Comparison of ENCODE assay signal across 8 cellular contexts in genomic region chr7:7761340-7761973, GRCh38. TPM values are rescaled to one million over a fixed set of nuclear protein-coding genes. Genes with fewer than 3 reads are reported as not detected.
A peak's percentile ranks its signal among the peaks of the same experiment; 100 is the strongest.
DNase-seq lines count a peak whose midpoint lies in the region; ATAC-seq and TF ChIP-seq lines count a peak whose summit lies in the region.

No MANE protein-coding gene starts in this region.

- no peaks in the 10 kb centered on the region for H3F3A ChIP-seq in OCI-LY1 (ENCODE audit: insufficient read depth, low read length)

- intact Hi-C loops in colonic mucosa (cut with DNase I) = loop anchor here (5.0 kb wide), 1 partner anchor 79 kb away; no protein-coding TSS in a partner anchor
- intact Hi-C loops in mucosa of descending colon (cut with DNase I, micrococcal nuclease) = loop anchor here (5.0 to 10.0 kb wide), 2 partner anchors 77 to 79 kb away; no protein-coding TSS in a partner anchor

- H3K27ac ChIP-seq in OCI-LY1 (ENCODE audit: low read depth, low read length, poor library complexity, severe bottlenecking) (peak overlapping the region; percentile 70), colonic mucosa (peak overlapping the region; percentile 60)

- H3K4me3 ChIP-seq in OCI-LY1 (ENCODE audit: low read depth, low read length, poor library complexity, severe bottlenecking) (peak overlapping the region; percentile 60), colonic mucosa (peak overlapping the region; percentile 32), mucosa of descending colon (no peak overlapping the region)

- TF ChIP-seq CTCF in OCI-LY1 (IDR thresholded peaks at IDR 0.05; ENCODE audit: low read length) (peak; percentile 54), colonic mucosa (IDR thresholded peaks at IDR 0.05) (no peak), mucosa of descending colon (IDR thresholded peaks at IDR 0.05) (no peak)

- peak overlapping the region; percentile 22 for H2AFZ ChIP-seq in OCI-LY1 (ENCODE audit: low read length)

- H3K9me2 ChIP-seq in OCI-LY1 (ENCODE audit: low read depth, low read length) = no peaks in the 10 kb centered on the region

- no peaks in the 10 kb centered on the region for H3K79me2 ChIP-seq in OCI-LY1 (ENCODE audit: insufficient read depth, low read length)

- peak; percentile 22 for ATAC-seq in HG02798 (IDR thresholded peaks at IDR 0.05; ENCODE audit: poor library complexity, unreplicated experiment)
- ATAC-seq in mucosa of descending colon = peak; percentile 42
- ATAC-seq in HG03095 (IDR thresholded peaks at IDR 0.05; ENCODE audit: unreplicated experiment) = no peak

- no peaks in the 10 kb centered on the region for H3K36me3 ChIP-seq in OCI-LY1 (ENCODE audit: insufficient read depth, low read length)
- no peaks in the 10 kb centered on the region for H3K36me3 ChIP-seq in colonic mucosa
- no peaks in the 10 kb centered on the region for H3K36me3 ChIP-seq in mucosa of descending colon (ENCODE audit: low read depth)

- H3K4me1 ChIP-seq in OCI-LY1 (ENCODE audit: insufficient read depth, low read length, severe bottlenecking) = peaks cover 42% of the 10 kb centered on the region
- H3K4me1 ChIP-seq in colonic mucosa = no peaks in the 10 kb centered on the region
- no peaks in the 10 kb centered on the region for H3K4me1 ChIP-seq in mucosa of descending colon (ENCODE audit: low read depth)

- H3K27me3 ChIP-seq in OCI-LY1 (ENCODE audit: insufficient read depth, low read length) (no peaks in the 10 kb centered on the region), colonic mucosa (no peaks in the 10 kb centered on the region)

- DNase-seq in DMS53 treated with DMSO at 0.1 percent for 48 hours (lab: John Stamatoyannopoulos, UW; ENCODE audit: unreplicated experiment) = peak; percentile 43
- DNase-seq in colonic mucosa = no peak
- no peak for DNase-seq in mucosa of descending colon
- no peak for DNase-seq in HPDE6-E6E7 (ENCODE audit: extremely low spot score)
- DNase-seq in SKM-1 (lab: John Stamatoyannopoulos, UW; ENCODE audit: unreplicated experiment) = no peak

- H3K9me3 ChIP-seq in OCI-LY1 (ENCODE audit: low read length) (no peaks in the 10 kb centered on the region), colonic mucosa (no peaks in the 10 kb centered on the region), mucosa of descending colon (no peaks in the 10 kb centered on the region)

- H3K9ac ChIP-seq in OCI-LY1 (ENCODE audit: low read length) (peak overlapping the region; percentile 55), colonic mucosa (ENCODE audit: low read depth in 2 of 2, low read length in 2 of 2) (no peak overlapping the region)

- no peaks in the 10 kb centered on the region for H4K20me1 ChIP-seq in OCI-LY1 (ENCODE audit: insufficient read depth, low read length)

- H3K4me2 ChIP-seq in OCI-LY1 (ENCODE audit: low read length) = peak overlapping the region; percentile 92

RNA-seq across cellular contexts. Expression of gene RPA3, which starts 43.0 kb away (rescaled TPM):
- total RNA-seq in colonic mucosa = 10 to 100 TPM; 44.9 to 53.3 TPM
- 10 to 100 TPM; 23.2 to 38.4 (median 28.7) TPM for total RNA-seq in mucosa of descending colon
